In genomic region chr1:59045636-59046035, GRCh38 we compare ENCODE assay signal across 17 cellular contexts.
DNase-seq lines count a peak whose midpoint lies in the region; ATAC-seq, FAIRE-seq and TF ChIP-seq lines count a peak whose summit lies in the region.
"Had no signal": no experiment of that assay in that cellular context is flagged by ENCODE, and none has a peak within 500 bp of the region (broad histone marks: within the 10 kb centered on the region; RNA-seq: fewer than 3 reads in every experiment).

No MANE protein-coding gene starts in this region.

- ATAC-seq in HG02571 (IDR thresholded peaks at IDR 0.05; ENCODE audit: unreplicated experiment) (peak; percentile 41), body of pancreas (no peak)
- no peak for ATAC-seq in activated CD8-positive, alpha-beta T cell treated with anti-CD3 and anti-CD28 coated beads, Interleukin-2, amount 10 ng/mL, durations not matched to agents 7 days and 5 days
- ATAC-seq: A549, gastrocnemius medialis had no signal

- H3K4me1 Mint-ChIP-seq in activated CD4-positive, alpha-beta T cell treated with anti-CD3 and anti-CD28 coated beads, Interleukin-2, amount 10 ng/mL, durations not matched to agents 7 days and 5 days = peaks cover 42% of the 10 kb centered on the region
- H3K4me1 Mint-ChIP-seq in activated CD8-positive, alpha-beta T cell treated with anti-CD3 and anti-CD28 coated beads, Interleukin-2, amount 10 ng/mL, durations not matched to agents 7 days and 5 days (ENCODE audit: low read depth) = peaks cover 52% of the 10 kb centered on the region

- H3K4me3 ChIP-seq in small intestine (ENCODE audit: low read depth in 1 of 2, low read length in 2 of 2) (no peak overlapping the region), body of pancreas (no peak overlapping the region)
- H3K4me3 ChIP-seq: A549, gastrocnemius medialis had no signal

- H3K27ac Mint-ChIP-seq in activated CD4-positive, alpha-beta T cell treated with anti-CD3 and anti-CD28 coated beads, Interleukin-2, amount 10 ng/mL, durations not matched to agents 7 days and 5 days = peak overlapping the region; percentile 72
- peak overlapping the region; percentile 83 for H3K27ac Mint-ChIP-seq in activated CD8-positive, alpha-beta T cell treated with anti-CD3 and anti-CD28 coated beads, Interleukin-2, amount 10 ng/mL, durations not matched to agents 7 days and 5 days

- 64 to 85% (median 83%) methylated on average over 5 of the region's 5 CpGs for WGBS in small intestine, 3 donors
- 92% methylated on average over 5 of the region's 5 CpGs for WGBS in body of pancreas, 2 donors

- FAIRE-seq in small intestine (lab: Jason Lieb, UNC) = no peak
- FAIRE-seq: A549, endometrium, G401.6 had no signal

- no peak for TF ChIP-seq POLR2A in body of pancreas (IDR thresholded peaks at IDR 0.05)

- H3K36me3 ChIP-seq in small intestine (ENCODE audit: control insufficient read depth in 2 of 2, insufficient read depth in 2 of 2, low read length in 2 of 2) = no peaks in the 10 kb centered on the region
- H3K36me3 ChIP-seq in body of pancreas (replicated peaks in 1 of 2; ENCODE audit: insufficient read depth in 1 of 2, low read depth in 2 of 2) = no peaks in the 10 kb centered on the region
- H3K36me3 ChIP-seq: gastrocnemius medialis, neutrophil had no signal

- DNase-seq in activated CD4-positive, alpha-beta T cell treated with anti-CD3 and anti-CD28 coated beads, Interleukin-2, amount 10 ng/mL, durations not matched to agents 7 days and 5 days = no peak
- DNase-seq in activated CD4-positive, alpha-beta T cell treated with anti-CD3 and anti-CD28 coated beads for 1 hour = no peak
- DNase-seq in activated CD8-positive, alpha-beta T cell treated with anti-CD3 and anti-CD28 coated beads, Interleukin-2, amount 10 ng/mL, durations not matched to agents 7 days and 5 days = no peak
- no peak for DNase-seq in small intestine
- no peak for DNase-seq in mesenteric fat pad (ENCODE audit: low spot score)
- DNase-seq in body of pancreas = no peak
- DNase-seq in NCI-H524 (lab: John Stamatoyannopoulos, UW) = no peak
- DNase-seq: COR-L47; gastrocnemius medialis; NCI-H187; NCI-H748 treated with DMSO at 0.1 percent for 48 hours; stimulated activated naive B cell treated with anti-CD40 and anti-IgM and Interleukin-4, amounts not matched to agents 10 μg/mL and 1 μg/mL and 100 μg/mL, for 72 hours had no signal

- H3K4me1 ChIP-seq in small intestine (ENCODE audit: control insufficient read depth in 2 of 2, insufficient read depth in 1 of 2, low read depth in 1 of 2, low read length in 1 of 2) (peaks cover 4 to 22% of the 10 kb centered on the region in 2 donors), body of pancreas (peaks cover 11% of the 10 kb centered on the region)

- intact Hi-C loops in body of pancreas (cut with DNase I) = no loop called here

- CTCF ChIA-PET in activated CD4-positive, alpha-beta T cell treated with anti-CD3 and anti-CD28 coated beads, Interleukin-2, amount 10 ng/mL, durations not matched to agents 7 days and 5 days (lab: Charles Lee) = interaction anchor here (1.1 to 3.4 kb wide), 7 partner anchors 8 to 143 kb away, joined by 3 to 14 read pairs (median 4); no protein-coding TSS in a partner anchor
- CTCF ChIA-PET in activated CD8-positive, alpha-beta T cell treated with anti-CD3 and anti-CD28 coated beads, Interleukin-2, amount 10 ng/mL, durations not matched to agents 7 days and 5 days (lab: Charles Lee) = interaction anchor here (1.1 to 3.2 kb wide), 10 partner anchors 11 to 653 kb away, joined by 3 to 18 read pairs (median 6); partner anchors contain the start of gene JUN

- H3K9me3 Mint-ChIP-seq in activated CD4-positive, alpha-beta T cell treated with anti-CD3 and anti-CD28 coated beads, Interleukin-2, amount 10 ng/mL, durations not matched to agents 7 days and 5 days = peaks cover 3% of the 10 kb centered on the region
- no peaks in the 10 kb centered on the region for H3K9me3 Mint-ChIP-seq in activated CD8-positive, alpha-beta T cell treated with anti-CD3 and anti-CD28 coated beads, Interleukin-2, amount 10 ng/mL, durations not matched to agents 7 days and 5 days (ENCODE audit: insufficient read depth)
- H3K9me3 Mint-ChIP-seq: stimulated activated naive B cell treated with anti-CD40 and anti-IgM and Interleukin-4, amounts not matched to agents 10 μg/mL and 1 μg/mL and 100 μg/mL, for 72 hours had no signal

- no peaks in the 10 kb centered on the region for H3K9me3 ChIP-seq in small intestine (ENCODE audit: control insufficient read depth, low read depth)
- no peaks in the 10 kb centered on the region for H3K9me3 ChIP-seq in body of pancreas
- H3K9me3 ChIP-seq: A549, gastrocnemius medialis, neutrophil had no signal

- H3K4me3 Mint-ChIP-seq in activated CD4-positive, alpha-beta T cell treated with anti-CD3 and anti-CD28 coated beads, Interleukin-2, amount 10 ng/mL, durations not matched to agents 7 days and 5 days = no peak overlapping the region
- peak overlapping the region; percentile 26 for H3K4me3 Mint-ChIP-seq in activated CD8-positive, alpha-beta T cell treated with anti-CD3 and anti-CD28 coated beads, Interleukin-2, amount 10 ng/mL, durations not matched to agents 7 days and 5 days

- H3K27me3 ChIP-seq in small intestine (ENCODE audit: control insufficient read depth in 2 of 2, insufficient read depth in 2 of 2, low read length in 2 of 2) (no peaks in the 10 kb centered on the region), body of pancreas (no peaks in the 10 kb centered on the region)
- H3K27me3 ChIP-seq: gastrocnemius medialis, neutrophil had no signal

- POLR2A ChIA-PET in activated CD4-positive, alpha-beta T cell treated with anti-CD3 and anti-CD28 coated beads, Interleukin-2, amount 10 ng/mL, durations not matched to agents 7 days and 5 days (lab: Charles Lee) = no interaction called here
- POLR2A ChIA-PET in activated CD8-positive, alpha-beta T cell treated with anti-CD3 and anti-CD28 coated beads, Interleukin-2, amount 10 ng/mL, durations not matched to agents 7 days and 5 days (lab: Charles Lee) = interaction anchor here (5.7 kb wide), 1 partner anchor 262 kb away, joined by 38 read pairs; the partner anchor contains the start of gene JUN

- H3K27ac ChIP-seq in small intestine (ENCODE audit: low read depth in 1 of 2, low read length in 1 of 2) = peak overlapping the region; percentile 48 to 66
- no peak overlapping the region for H3K27ac ChIP-seq in body of pancreas
- H3K27ac ChIP-seq: gastrocnemius medialis, neutrophil had no signal

- no peak for TF ChIP-seq CTCF in body of pancreas (IDR thresholded peaks at IDR 0.05)

- no peaks in the 10 kb centered on the region for H3K27me3 Mint-ChIP-seq in activated CD4-positive, alpha-beta T cell treated with anti-CD3 and anti-CD28 coated beads, Interleukin-2, amount 10 ng/mL, durations not matched to agents 7 days and 5 days
- H3K27me3 Mint-ChIP-seq in activated CD8-positive, alpha-beta T cell treated with anti-CD3 and anti-CD28 coated beads, Interleukin-2, amount 10 ng/mL, durations not matched to agents 7 days and 5 days (ENCODE audit: low read depth) = no peaks in the 10 kb centered on the region
- H3K27me3 Mint-ChIP-seq: stimulated activated naive B cell treated with anti-CD40 and anti-IgM and Interleukin-4, amounts not matched to agents 10 μg/mL and 1 μg/mL and 100 μg/mL, for 72 hours had no signal

- peaks cover 14% of the 10 kb centered on the region for H3K36me3 Mint-ChIP-seq in activated CD4-positive, alpha-beta T cell treated with anti-CD3 and anti-CD28 coated beads, Interleukin-2, amount 10 ng/mL, durations not matched to agents 7 days and 5 days (ENCODE audit: low read depth)
- peaks cover 21% of the 10 kb centered on the region for H3K36me3 Mint-ChIP-seq in activated CD8-positive, alpha-beta T cell treated with anti-CD3 and anti-CD28 coated beads, Interleukin-2, amount 10 ng/mL, durations not matched to agents 7 days and 5 days (ENCODE audit: low read depth)

Comparison
In these comparisons a context has a peak if more than half of its experiments do, and no peak if none do; other contexts are left out.
1. H3K27ac ChIP-seq: peak in small intestine (2 of 2); none in body of pancreas (0 of 4).